22 cellular contexts compared by ENCODE assay signal in genomic region chr15:99062226-99062625, GRCh38. TPM values are rescaled to one million over a fixed set of nuclear protein-coding genes. Genes with fewer than 3 reads are reported as not detected.
DNase-seq lines count a peak whose midpoint lies in the region; ATAC-seq and TF ChIP-seq lines count a peak whose summit lies in the region.
"Had no signal": no experiment of that assay in that cellular context is flagged by ENCODE, and none has a peak within 500 bp of the region (broad histone marks: within the 10 kb centered on the region; RNA-seq: fewer than 3 reads in every experiment).

No MANE protein-coding gene starts in this region.

- H3K27me3 ChIP-seq in cardiac muscle cell, result no peaks in the 10 kb centered on the region
- no peaks in the 10 kb centered on the region for H3K27me3 ChIP-seq in WERI-Rb-1 (ENCODE audit: insufficient read depth, low read depth, severe bottlenecking)
- no peaks in the 10 kb centered on the region for H3K27me3 ChIP-seq in brain microvascular endothelial cell (replicated peaks)

- H3K9me3 ChIP-seq in cardiac muscle cell (ENCODE audit: low read depth) (no peaks in the 10 kb centered on the region), WERI-Rb-1 (ENCODE audit: severe bottlenecking) (peaks cover 5% of the 10 kb centered on the region)
- H3K9me3 ChIP-seq: A549, BE2C had no signal

- no peak overlapping the region for H3K4me3 ChIP-seq in cardiac muscle cell
- H3K4me3 ChIP-seq in WERI-Rb-1 (ENCODE audit: low read depth, low read length), result no peak overlapping the region
- H3K4me3 ChIP-seq in brain microvascular endothelial cell (ENCODE audit: low read depth, low read length), result no peak overlapping the region
- H3K4me3 ChIP-seq: A549; BLaER1 treated with 17β-estradiol and CSF1 and Interleukin-3, amounts not matched to agents 10 nM and 100 nM; GM23338 had no signal

- H3K27ac ChIP-seq in cardiac muscle cell, result peak overlapping the region; percentile 26
- peak overlapping the region; percentile 44 for H3K27ac ChIP-seq in WERI-Rb-1
- H3K27ac ChIP-seq in brain microvascular endothelial cell, result no peak overlapping the region

- TF ChIP-seq CTCF in cardiac muscle cell (IDR thresholded peaks at IDR 0.05; ENCODE audit: low read depth, low read length) (no peak), WERI-Rb-1 (IDR thresholded peaks at IDR 0.05; ENCODE audit: low read depth, low read length) (no peak), brain microvascular endothelial cell (IDR thresholded peaks at IDR 0.05; ENCODE audit: low read depth, low read length, missing control alignments) (no peak)

- H3K36me3 ChIP-seq in cardiac muscle cell (no peaks in the 10 kb centered on the region), WERI-Rb-1 (no peaks in the 10 kb centered on the region), brain microvascular endothelial cell (replicated peaks) (no peaks in the 10 kb centered on the region)
- H3K36me3 ChIP-seq: BE2C; BLaER1 treated with 17β-estradiol and CSF1 and Interleukin-3, amounts not matched to agents 10 nM and 100 nM had no signal

- no peak for DNase-seq in cardiac muscle cell (ENCODE audit: low read depth in 1 of 2, low spot score in 1 of 2)
- no peak for DNase-seq in left ventricle myocardium superior
- no peak for DNase-seq in WERI-Rb-1
- DNase-seq in left lobe of liver (ENCODE audit: low spot score), result peak; percentile 21
- no peak for DNase-seq in brain microvascular endothelial cell
- no peak for DNase-seq in effector CD4-positive, alpha-beta T cell
- DNase-seq: 8988T; ACHN; AML-193; BE2C; CD4-positive, alpha-beta T cell; CD8-positive, alpha-beta memory T cell; DMS 273 treated with DMSO at 0.1 percent for 48 hours; DMS79; GF-D8; H9 had no signal

- peaks cover 20% of the 10 kb centered on the region for H3K4me1 ChIP-seq in cardiac muscle cell (ENCODE audit: low read depth)

- intact Hi-C loops in left ventricle myocardium superior (cut with micrococcal nuclease), result no loop called here

- in situ Hi-C loops in brain microvascular endothelial cell (cut with HindIII; ENCODE audit: low pct_ligation_motif_present, low sequenced_read_pairs), result no loop called here

- ATAC-seq in left ventricle myocardium superior (no peak), left lobe of liver (no peak)
- ATAC-seq: A549, GM23338, HCT116 had no signal

RNA-seq across cellular contexts. Expression of gene SYNM, which starts 42.7 kb away (rescaled TPM):
- 4.8 and 8.0 TPM in 2 replicates for total RNA-seq in cardiac muscle cell
- polyA plus RNA-seq in cardiac muscle cell, result 2.3 and 5.4 TPM in 2 replicates
- 329 TPM for total RNA-seq in left ventricle myocardium superior
- 3.8 TPM for total RNA-seq in left lobe of liver

RNA-seq across cellular contexts. Expression of gene PGPEP1L, which starts 54.6 kb away (rescaled TPM):
- total RNA-seq in cardiac muscle cell (not detected in 2 replicates), left ventricle myocardium superior (0.55 TPM), left lobe of liver (not detected)
- polyA plus RNA-seq in cardiac muscle cell, result not detected in 2 replicates
- total RNA-seq: CD4-positive, alpha-beta T cell; CD8-positive, alpha-beta memory T cell; GM23338; H4; H9 had no signal
- polyA plus RNA-seq: A549; CD14-positive monocyte; CD8-positive, alpha-beta memory T cell; GM23338 had no signal

Comparison
In these comparisons a context has a peak if more than half of its experiments do, and no peak if none do; other contexts are left out.
1. RNA of gene SYNM, which starts 42.7 kb away (total RNA-seq): 329 TPM in left ventricle myocardium superior (single experiment); 4.8 to 8.0 TPM in cardiac muscle cell and 3.8 TPM in left lobe of liver (single experiment); every median in the first group is over 10 times any median in the second.